ENCODE assay signal across 8 cellular contexts in the genomic region with DNA sequence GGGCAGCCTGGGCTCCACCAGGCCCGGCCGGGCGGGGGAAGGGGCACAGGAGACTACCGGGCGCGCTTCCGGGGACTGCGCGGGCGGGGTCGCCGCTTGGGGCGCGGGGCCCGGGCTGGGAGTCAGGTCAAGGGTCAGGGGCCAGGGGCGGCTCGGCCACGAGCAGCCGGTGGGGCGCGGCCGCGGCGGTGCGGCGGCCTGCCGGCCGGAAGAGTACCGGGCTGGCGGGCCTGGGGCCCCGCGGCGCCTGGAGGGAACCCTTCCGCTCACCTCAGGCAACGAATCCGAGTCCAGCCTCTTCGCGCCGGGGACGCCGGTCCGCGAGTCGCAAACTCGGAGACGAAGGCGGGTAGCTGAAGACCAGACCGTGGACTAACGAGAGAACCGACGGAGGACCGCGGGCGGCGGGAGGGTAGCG. TPM values are rescaled to one million over a fixed set of nuclear protein-coding genes. Genes with fewer than 3 reads are reported as not detected.
DNase-seq lines count a peak whose midpoint lies in the region; ATAC-seq and TF ChIP-seq lines count a peak whose summit lies in the region.

No MANE protein-coding gene starts in this region.

- H3K36me3 ChIP-seq in BJ (ENCODE audit: control insufficient read depth, insufficient read depth, low read length): peaks cover 4% of the 10 kb centered on the region
- H3K36me3 ChIP-seq in naive thymus-derived CD4-positive, alpha-beta T cell (ENCODE audit: control insufficient read depth in 2 of 3, insufficient read depth in 3 of 3, low read length in 3 of 3): peaks cover 0 to 8% (median 0%) of the 10 kb centered on the region in 3 experiments
- H3K36me3 ChIP-seq in thymus (ENCODE audit: control insufficient read depth, insufficient read depth): peaks cover 8% of the 10 kb centered on the region

- peaks cover 0 to 2% (median 0%) of the 10 kb centered on the region in 5 donors for H3K27me3 Mint-ChIP-seq in naive thymus-derived CD4-positive, alpha-beta T cell

- no peaks in the 10 kb centered on the region for H3K9me3 Mint-ChIP-seq in naive thymus-derived CD4-positive, alpha-beta T cell

- peak; percentile 27 for ATAC-seq in GM19463 (IDR thresholded peaks at IDR 0.05; ENCODE audit: unreplicated experiment)
- ATAC-seq in HG03521 (IDR thresholded peaks at IDR 0.05; ENCODE audit: unreplicated experiment): peak; percentile 36
- peak; percentile 10 for ATAC-seq in naive thymus-derived CD4-positive, alpha-beta T cell

- H3K27ac ChIP-seq in epithelial cell of prostate (peak overlapping the region; percentile 92), thymus (ENCODE audit: low read depth) (peak overlapping the region; percentile 99)
- H3K27ac ChIP-seq in naive thymus-derived CD4-positive, alpha-beta T cell (ENCODE audit: low read depth, low read length): peak overlapping the region; percentile 96

- DNase-seq in BJ (ENCODE audit: low read depth): no peak
- peak; percentile 28 to 32 for DNase-seq in activated CD4-positive, alpha-beta T cell treated with anti-CD3 and anti-CD28 coated beads, Interleukin-2, amount 50 U/mL, for 24 hours (ENCODE audit: low read depth in 1 of 2, low spot score in 1 of 2)
- DNase-seq in epithelial cell of prostate (ENCODE audit: low read depth, low spot score): no peak
- peak in 2 of 9 donors; percentile 40 to 75 for DNase-seq in naive thymus-derived CD4-positive, alpha-beta T cell
- DNase-seq in GM10266 (ENCODE audit: extremely low spot score): no peak

- TF ChIP-seq CTCF in BJ (IDR thresholded peaks at IDR 0.05; ENCODE audit: insufficient read depth, low read depth, low read length) (no peak), GM10266 (IDR thresholded peaks at IDR 0.05; ENCODE audit: control insufficient read depth, insufficient read depth, low read depth, missing control alignments) (no peak)

- H3K27me3 ChIP-seq in BJ (ENCODE audit: control insufficient read depth, insufficient read depth, low read length) (no peaks in the 10 kb centered on the region), thymus (ENCODE audit: control insufficient read depth, insufficient read depth) (no peaks in the 10 kb centered on the region)
- no peaks in the 10 kb centered on the region for H3K27me3 ChIP-seq in naive thymus-derived CD4-positive, alpha-beta T cell (ENCODE audit: control insufficient read depth in 2 of 2, insufficient read depth in 2 of 2, low read length in 2 of 2)

- H3K27ac Mint-ChIP-seq in naive thymus-derived CD4-positive, alpha-beta T cell: peak overlapping the region in 8 of 9 donors; percentile 81 to 97 (median 94)

- POLR2A ChIA-PET in BJ (lab: Charles Lee): interaction anchor here (0.6 to 0.8 kb wide), 4 partner anchors 17 to 306 kb away, joined by 3 to 6 read pairs (median 4); a partner anchor contains a TSS
- POLR2A ChIA-PET in naive thymus-derived CD4-positive, alpha-beta T cell (lab: Charles Lee): interaction anchor here (0.6 to 3.9 kb wide), 16 partner anchors 9 to 318 kb away, joined by 3 to 71 read pairs (median 6); a partner anchor contains a TSS

- intact Hi-C loops in naive thymus-derived CD4-positive, alpha-beta T cell (cut with micrococcal nuclease): loop anchor here (1.0 to 10.0 kb wide), 4 partner anchors 262 to 1629 kb away; a partner anchor contains a TSS

- CTCF ChIA-PET in BJ (lab: Yijun Ruan, JAX): interaction anchor here (0.9 to 1.4 kb wide), 2 partner anchors 23 to 71 kb away, joined by 3 to 5 read pairs; a partner anchor contains a TSS
- CTCF ChIA-PET in naive thymus-derived CD4-positive, alpha-beta T cell (lab: Charles Lee): interaction anchor here (1.0 to 2.0 kb wide), 2 partner anchors 60 to 71 kb away, joined by 3 to 11 read pairs; a partner anchor contains a TSS

- H3K4me3 ChIP-seq in BJ (ENCODE audit: low read depth, low read length) (peak overlapping the region; percentile 81), thymus (ENCODE audit: low read length) (peak overlapping the region; percentile 98)
- peak overlapping the region; percentile 63 for H3K4me3 ChIP-seq in naive thymus-derived CD4-positive, alpha-beta T cell (ENCODE audit: low read length)

- peaks cover 59 to 65% of the 10 kb centered on the region in 2 donors for H3K4me1 ChIP-seq in naive thymus-derived CD4-positive, alpha-beta T cell (ENCODE audit: control insufficient read depth in 2 of 2, insufficient read depth in 2 of 2, low read length in 2 of 2)
- H3K4me1 ChIP-seq in thymus (ENCODE audit: control insufficient read depth, insufficient read depth, low read length): peaks cover 33% of the 10 kb centered on the region

- peaks cover 0 to 34% (median 0%) of the 10 kb centered on the region in 5 donors for H3K36me3 Mint-ChIP-seq in naive thymus-derived CD4-positive, alpha-beta T cell

- H3K4me3 Mint-ChIP-seq in naive thymus-derived CD4-positive, alpha-beta T cell: peak overlapping the region; percentile 82 to 97 (median 91)

- WGBS in thymus: under 1% methylated on average over 56 of the region's 56 CpGs

- no peaks in the 10 kb centered on the region for H3K9me3 ChIP-seq in naive thymus-derived CD4-positive, alpha-beta T cell (ENCODE audit: control insufficient read depth in 2 of 3, low read length in 3 of 3)
- H3K9me3 ChIP-seq in thymus (ENCODE audit: control insufficient read depth): no peaks in the 10 kb centered on the region

- peaks cover 48 to 82% (median 70%) of the 10 kb centered on the region in 7 donors for H3K4me1 Mint-ChIP-seq in naive thymus-derived CD4-positive, alpha-beta T cell

RNA-seq across cellular contexts. Expression of a gene that starts 0.2 kb away (rescaled TPM):
- polyA plus RNA-seq in BJ (2011; rRNA removed) (549 and 615 TPM in 2 replicates), thymus (368 TPM)
- polyA minus RNA-seq in BJ (2011; rRNA and poly(A)+ RNA removed): 619 and 769 TPM in 2 replicates
- 100 to 1,000 TPM; 212 to 411 (median 218) TPM for total RNA-seq in naive thymus-derived CD4-positive, alpha-beta T cell
- 100 to 1,000 TPM; 439 to 576 TPM for polyA plus RNA-seq in naive thymus-derived CD4-positive, alpha-beta T cell

RNA-seq across cellular contexts. Expression of a gene that starts 0.7 kb away (rescaled TPM):
- polyA plus RNA-seq in BJ (2011; rRNA removed) (43.3 and 57.2 TPM in 2 replicates), thymus (24.5 TPM)
- polyA minus RNA-seq in BJ (2011; rRNA and poly(A)+ RNA removed): 16.7 and 20.2 TPM in 2 replicates
- 10 to 100 TPM; 24.9 to 34.5 (median 28.5) TPM for total RNA-seq in naive thymus-derived CD4-positive, alpha-beta T cell
- 10 to 100 TPM; 42.2 to 48.3 TPM for polyA plus RNA-seq in naive thymus-derived CD4-positive, alpha-beta T cell

RNA-seq across cellular contexts. Expression of a gene that starts 10.7 kb away (rescaled TPM):
- 6.3 and 9.1 TPM in 2 replicates for polyA plus RNA-seq in BJ (2011; rRNA removed)
- polyA minus RNA-seq in BJ (2011; rRNA and poly(A)+ RNA removed): 0.93 and 2.9 TPM in 2 replicates
- total RNA-seq in naive thymus-derived CD4-positive, alpha-beta T cell: 10 to 100 TPM in 3 of 5 experiments, 1 to 10 TPM in 2; 7.9 to 13.9 (median 10.7) TPM
- 1 to 10 TPM; 1.7 to 2.2 TPM for polyA plus RNA-seq in naive thymus-derived CD4-positive, alpha-beta T cell
- 40.0 TPM for polyA plus RNA-seq in thymus

RNA-seq across cellular contexts. Expression of a gene that starts 17.6 kb away (rescaled TPM):
- polyA plus RNA-seq in BJ (2011; rRNA removed) (11.2 and 29.5 TPM in 2 replicates), thymus (9.2 TPM)
- polyA minus RNA-seq in BJ (2011; rRNA and poly(A)+ RNA removed): 11.3 and 17.8 TPM in 2 replicates
- total RNA-seq in naive thymus-derived CD4-positive, alpha-beta T cell: 10 to 100 TPM; 21.6 to 23.9 (median 22.5) TPM
- 1 to 10 TPM; 7.9 to 8.3 TPM for polyA plus RNA-seq in naive thymus-derived CD4-positive, alpha-beta T cell

RNA-seq across cellular contexts. Expression of a gene that starts 53.4 kb away (rescaled TPM):
- polyA plus RNA-seq in BJ (2011; rRNA removed): 503 and 751 TPM in 2 replicates
- polyA minus RNA-seq in BJ (2011; rRNA and poly(A)+ RNA removed): 83.4 and 121 TPM in 2 replicates
- total RNA-seq in naive thymus-derived CD4-positive, alpha-beta T cell: 100 to 1,000 TPM in 2 of 5 experiments, 10 to 100 TPM in 3; 56.9 to 201 (median 86.9) TPM
- 100 to 1,000 TPM; 154 to 157 TPM for polyA plus RNA-seq in naive thymus-derived CD4-positive, alpha-beta T cell
- 384 TPM for polyA plus RNA-seq in thymus

Comparison
In these comparisons a context has a peak if more than half of its experiments do, and no peak if none do; other contexts are left out.
1. DNase-seq: peak in activated CD4-positive, alpha-beta T cell treated with anti-CD3 and anti-CD28 coated beads, Interleukin-2, amount 50 U/mL, for 24 hours (2 of 2); none in BJ (single experiment), epithelial cell of prostate (single experiment) and GM10266 (single experiment).
2. Peak in every context shown above with its lines, with median percentiles within 50 percentile points of each other: H3K4me3 ChIP-seq, ATAC-seq and H3K27ac ChIP-seq.